In the genomic region with DNA sequence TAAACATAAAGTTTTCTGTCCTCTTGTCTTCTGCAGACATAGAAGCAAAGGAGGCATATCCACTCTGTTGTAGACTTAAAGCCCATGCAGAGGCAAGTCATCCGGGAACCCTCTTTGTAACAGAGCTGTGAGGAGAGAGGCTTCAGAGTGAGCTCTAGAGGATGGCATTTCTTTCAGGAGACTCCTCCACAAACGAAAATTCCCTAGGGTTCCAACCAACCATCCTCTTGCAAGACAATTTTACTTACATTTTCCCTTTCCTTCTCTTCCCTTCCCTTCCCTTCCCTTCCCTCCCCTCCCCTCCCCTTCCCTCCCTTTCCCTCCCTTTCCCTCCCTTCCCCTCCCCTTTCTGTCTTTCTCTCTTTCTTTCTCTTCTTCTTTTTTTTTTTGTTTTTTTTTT, we compare ENCODE assay signal across 36 cellular contexts.
"Had no signal": no experiment of that assay in that cellular context is flagged by ENCODE, and none has a peak within 500 bp of the region (broad histone marks: within the 10 kb centered on the region; RNA-seq: fewer than 3 reads in every experiment).

No MANE protein-coding gene starts in this region.

- H3K36me3 ChIP-seq: MG63 had no signal

- DNase-seq: Karpas-422, Kasumi-1, MG63, MM.1S, MV-4-11, NCI-H1048, NCI-H1092, NCI-H1092 treated with DMSO at 0.1 percent for 48 hours, NCI-H1105, NCI-H1105 treated with DMSO at 0.1 percent for 48 hours, NCI-H1417, NCI-H1417 treated with DMSO at 0.1 percent for 48 hours, NCI-H1436, NCI-H1436 treated with DMSO at 0.1 percent for 48 hours, NCI-H146, NCI-H1694, NCI-H1694 treated with DMSO at 0.1 percent for 48 hours, NCI-H187, NCI-H187 treated with DMSO at 0.1 percent for 48 hours, NCI-H1930, NCI-H2029, NCI-H2029 treated with DMSO at 0.1 percent for 48 hours, NCI-H2081, NCI-H2081 treated with DMSO at 0.1 percent for 48 hours, NCI-H2107, NCI-H2171, NCI-H2171 treated with DMSO at 0.1 percent for 48 hours, NCI-H2227 treated with DMSO at 0.1 percent for 48 hours, NCI-H226, NCI-H345, NCI-H446, NCI-H446 treated with DMSO at 0.1 percent for 48 hours, NCI-H510A, NCI-H510A treated with DMSO at 0.1 percent for 48 hours, NCI-H524, NCI-H524 treated with DMSO at 0.1 percent for 48 hours had no signal

- H3K4me3 ChIP-seq: MG63 had no signal

- H3K9me3 ChIP-seq: MG63 had no signal

- H3K27me3 ChIP-seq: MG63 had no signal
